19 cellular contexts compared by ENCODE assay signal in the genomic region with DNA sequence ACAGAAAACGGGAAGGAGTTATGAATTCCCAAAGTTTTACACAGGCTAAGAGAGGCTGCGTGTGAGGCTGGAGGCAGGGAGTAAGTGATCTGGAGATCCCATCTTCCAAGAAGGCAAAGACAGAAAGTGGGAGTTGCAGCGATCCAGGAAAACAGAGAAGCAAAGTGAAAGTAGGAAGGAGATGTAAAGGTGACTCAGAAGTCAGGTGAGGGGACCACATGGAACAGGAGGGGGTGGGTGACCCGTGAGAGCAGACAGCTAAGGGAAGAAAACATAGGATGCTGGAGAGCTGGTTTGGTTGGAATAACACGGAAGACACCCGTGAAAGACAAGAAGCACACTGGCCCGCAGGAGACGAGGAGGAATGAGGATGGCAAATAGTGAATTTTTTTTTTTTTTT. TPM values are rescaled to one million over a fixed set of nuclear protein-coding genes. Genes with fewer than 3 reads are reported as not detected.
A peak's percentile ranks its signal among the peaks of the same experiment; 100 is the strongest.
DNase-seq lines count a peak whose midpoint lies in the region; FAIRE-seq and TF ChIP-seq lines count a peak whose summit lies in the region.
"Had no signal": no experiment of that assay in that cellular context is flagged by ENCODE, and none has a peak within 500 bp of the region (broad histone marks: within the 10 kb centered on the region; RNA-seq: fewer than 3 reads in every experiment).

No MANE protein-coding gene starts in this region.

- no peak overlapping the region for H2AK5ac ChIP-seq in neuronal stem cell (ENCODE audit: low read depth, low read length)

- no peak for FAIRE-seq in astrocyte (lab: Jason Lieb, UNC)
- FAIRE-seq: GM12878, GM18507, HepG2, HTR-8/SVneo had no signal

- peaks cover 18% of the 10 kb centered on the region for H3K4me1 Mint-ChIP-seq in activated naive CD4-positive, alpha-beta T cell treated with anti-CD3 and anti-CD28 coated beads, Interleukin-2, amount 50 U/mL, for 24 hours
- H3K4me1 Mint-ChIP-seq in activated naive CD4-positive, alpha-beta T cell treated with anti-CD3 and anti-CD28 coated beads, Interleukin-2, amount 10 ng/mL, durations not matched to agents 7 days and 5 days: no peaks in the 10 kb centered on the region
- H3K4me1 Mint-ChIP-seq in astrocyte (ENCODE audit: low read depth, unreplicated experiment): peaks cover 4% of the 10 kb centered on the region

- no peaks in the 10 kb centered on the region for H3K27me3 Mint-ChIP-seq in activated naive CD4-positive, alpha-beta T cell treated with anti-CD3 and anti-CD28 coated beads, Interleukin-2, amount 50 U/mL, for 24 hours
- no peaks in the 10 kb centered on the region for H3K27me3 Mint-ChIP-seq in activated naive CD4-positive, alpha-beta T cell treated with anti-CD3 and anti-CD28 coated beads, Interleukin-2, amount 10 ng/mL, durations not matched to agents 7 days and 5 days
- H3K27me3 Mint-ChIP-seq in astrocyte (ENCODE audit: low read depth, unreplicated experiment): peaks cover 5% of the 10 kb centered on the region

- TF ChIP-seq CTCF in astrocyte (IDR thresholded peaks at IDR 0.05; ENCODE audit: insufficient read depth, low read depth, low read length): no peak

- H3K9me3 Mint-ChIP-seq in activated naive CD4-positive, alpha-beta T cell treated with anti-CD3 and anti-CD28 coated beads, Interleukin-2, amount 50 U/mL, for 24 hours: no peaks in the 10 kb centered on the region
- H3K9me3 Mint-ChIP-seq in activated naive CD4-positive, alpha-beta T cell treated with anti-CD3 and anti-CD28 coated beads, Interleukin-2, amount 10 ng/mL, durations not matched to agents 7 days and 5 days: no peaks in the 10 kb centered on the region
- peaks cover 1% of the 10 kb centered on the region for H3K9me3 Mint-ChIP-seq in astrocyte (ENCODE audit: unreplicated experiment)
- H3K9me3 Mint-ChIP-seq: HFFc6 had no signal

- peaks cover 6% of the 10 kb centered on the region for H3K36me3 ChIP-seq in astrocyte (ENCODE audit: insufficient read depth, low read length)
- peaks cover 6 to 49% of the 10 kb centered on the region in 2 donors for H3K36me3 ChIP-seq in neuronal stem cell (replicated peaks in 1 of 2; ENCODE audit: control insufficient read depth in 2 of 2, insufficient read depth in 2 of 2, low read length in 2 of 2)

- H3K4me3 Mint-ChIP-seq in activated naive CD4-positive, alpha-beta T cell treated with anti-CD3 and anti-CD28 coated beads, Interleukin-2, amount 50 U/mL, for 24 hours: no peak overlapping the region
- H3K4me3 Mint-ChIP-seq in activated naive CD4-positive, alpha-beta T cell treated with anti-CD3 and anti-CD28 coated beads, Interleukin-2, amount 10 ng/mL, durations not matched to agents 7 days and 5 days: no peak overlapping the region
- H3K4me3 Mint-ChIP-seq in astrocyte (ENCODE audit: unreplicated experiment): peak overlapping the region; percentile 43
- H3K4me3 Mint-ChIP-seq: HFFc6 had no signal

- H2BK5ac ChIP-seq in neuronal stem cell (ENCODE audit: low read length): peak overlapping the region; percentile 19

- H3K9ac ChIP-seq in astrocyte (ENCODE audit: low read length) (no peak overlapping the region), neuronal stem cell (ENCODE audit: low read depth, low read length, poor library complexity) (no peak overlapping the region)
- H3K9ac ChIP-seq: BLaER1 had no signal

- H3K27ac ChIP-seq in astrocyte (ENCODE audit: low read depth, low read length) (no peak overlapping the region), neuronal stem cell (replicated peaks; ENCODE audit: low read length) (no peak overlapping the region)
- H3K27ac ChIP-seq: BLaER1 had no signal

- H3K4me1 ChIP-seq in astrocyte (ENCODE audit: insufficient read depth, low read length): peaks cover 6% of the 10 kb centered on the region
- H3K4me1 ChIP-seq in neuronal stem cell (ENCODE audit: control insufficient read depth in 2 of 2, insufficient read depth in 1 of 2, low read depth in 1 of 2, low read length in 2 of 2): peaks cover 0 to 5% of the 10 kb centered on the region in 2 donors
- H3K4me1 ChIP-seq: HAP-1 had no signal

- H3K14ac ChIP-seq in neuronal stem cell (ENCODE audit: low read length): no peak overlapping the region

- H3K27me3 ChIP-seq in astrocyte (ENCODE audit: insufficient read depth, low read length) (no peaks in the 10 kb centered on the region), neuronal stem cell (ENCODE audit: control insufficient read depth in 3 of 3, insufficient read depth in 3 of 3, low read depth in 1 of 3, low read length in 3 of 3) (peaks cover 0 to 21% (median 0%) of the 10 kb centered on the region in 3 experiments)
- H3K27me3 ChIP-seq: BLaER1 had no signal

- no peak overlapping the region for H2BK12ac ChIP-seq in neuronal stem cell (ENCODE audit: low read length)

- no peak overlapping the region for H3K18ac ChIP-seq in neuronal stem cell (ENCODE audit: low read length)

- H3K4me3 ChIP-seq in astrocyte (ENCODE audit: insufficient read depth, low read depth, low read length) (no peak overlapping the region), neuronal stem cell (ENCODE audit: low read length in 2 of 2) (no peak overlapping the region)
- H3K4me3 ChIP-seq: BLaER1, GM12878, HAP-1 had no signal

- H4K8ac ChIP-seq in neuronal stem cell (ENCODE audit: low read depth, low read length): no peak overlapping the region

- no peak overlapping the region for H3K4ac ChIP-seq in neuronal stem cell (ENCODE audit: low read length)

- no peaks in the 10 kb centered on the region for H3K79me2 ChIP-seq in astrocyte (ENCODE audit: insufficient read depth, low read length)

- whole genome bisulfite sequencing in neuronal stem cell (ENCODE audit: extremely low coverage in 2 of 2, insufficient read length in 2 of 2, insufficient replicate concordance in 1 of 2), 2 donors: no CpG with 5 or more reads among the region's 8 CpGs

- peak overlapping the region; percentile 84 for H3K27ac Mint-ChIP-seq in activated naive CD4-positive, alpha-beta T cell treated with anti-CD3 and anti-CD28 coated beads, Interleukin-2, amount 50 U/mL, for 24 hours
- no peak overlapping the region for H3K27ac Mint-ChIP-seq in activated naive CD4-positive, alpha-beta T cell treated with anti-CD3 and anti-CD28 coated beads, Interleukin-2, amount 10 ng/mL, durations not matched to agents 7 days and 5 days
- H3K27ac Mint-ChIP-seq in astrocyte (ENCODE audit: unreplicated experiment): no peak overlapping the region
- H3K27ac Mint-ChIP-seq: HFFc6 had no signal

- peaks cover 18% of the 10 kb centered on the region for H3K36me3 Mint-ChIP-seq in activated naive CD4-positive, alpha-beta T cell treated with anti-CD3 and anti-CD28 coated beads, Interleukin-2, amount 50 U/mL, for 24 hours
- H3K36me3 Mint-ChIP-seq in activated naive CD4-positive, alpha-beta T cell treated with anti-CD3 and anti-CD28 coated beads, Interleukin-2, amount 10 ng/mL, durations not matched to agents 7 days and 5 days: peaks cover 37% of the 10 kb centered on the region
- peaks cover 32% of the 10 kb centered on the region for H3K36me3 Mint-ChIP-seq in astrocyte (ENCODE audit: low read depth, unreplicated experiment)

- DNase-seq in activated naive CD4-positive, alpha-beta T cell treated with anti-CD3 and anti-CD28 coated beads, Interleukin-2, amount 10 ng/mL, durations not matched to agents 7 days and 5 days: no peak
- DNase-seq in astrocyte (ENCODE audit: low read depth): no peak
- DNase-seq in neuronal stem cell (ENCODE audit: low spot score): no peak
- DNase-seq in HT-29 (ENCODE audit: low spot score): no peak
- DNase-seq in stimulated activated CD4-positive, alpha-beta T cell treated with anti-CD3 and anti-CD28 coated beads, Interleukin-15, amount 100 ng/mL, for 24 hours: no peak
- DNase-seq in NK-92 (lab: John Stamatoyannopoulos, UW; ENCODE audit: unreplicated experiment): no peak
- DNase-seq: 8988T, AML-193, DMS79, GOT3, HFFc6 had no signal

- H2BK120ac ChIP-seq in neuronal stem cell (ENCODE audit: low read depth, low read length): no peak overlapping the region

- H3K23ac ChIP-seq in neuronal stem cell (ENCODE audit: low read depth, low read length, poor library complexity): peak overlapping the region; percentile 96

- no peak overlapping the region for H2AFZ ChIP-seq in astrocyte (ENCODE audit: low read depth, low read length)
- H2AFZ ChIP-seq in neuronal stem cell (ENCODE audit: low read length): no peak overlapping the region

- CTCF ChIA-PET in activated naive CD4-positive, alpha-beta T cell treated with anti-CD3 and anti-CD28 coated beads, Interleukin-2, amount 10 ng/mL, durations not matched to agents 7 days and 5 days (lab: Charles Lee): no interaction called here

- H3K79me1 ChIP-seq in neuronal stem cell (ENCODE audit: low read depth, low read length): no peaks in the 10 kb centered on the region

- H3K4me2 ChIP-seq in astrocyte (ENCODE audit: low read length) (no peak overlapping the region), neuronal stem cell (ENCODE audit: insufficient read depth, low read length, poor library complexity, severe bottlenecking) (no peak overlapping the region)
- H3K4me2 ChIP-seq: BLaER1 had no signal

- H4K91ac ChIP-seq in neuronal stem cell (ENCODE audit: low read depth, low read length, poor library complexity): no peak overlapping the region

- H2BK15ac ChIP-seq in neuronal stem cell (ENCODE audit: low read length): peak overlapping the region; percentile 83

- H4K20me1 ChIP-seq in astrocyte (ENCODE audit: insufficient read depth, low read length): peaks cover 40% of the 10 kb centered on the region

- no peaks in the 10 kb centered on the region for H3K9me3 ChIP-seq in astrocyte (ENCODE audit: insufficient read depth, low read depth, low read length)
- peaks cover 0 to 2% of the 10 kb centered on the region in 2 donors for H3K9me3 ChIP-seq in neuronal stem cell (replicated peaks in 1 of 2; ENCODE audit: control insufficient read depth in 2 of 2, insufficient read depth in 1 of 2, low read depth in 1 of 2, low read length in 2 of 2)
- H3K9me3 ChIP-seq: BLaER1, HAP-1 had no signal

RNA-seq across cellular contexts. Expression of gene ALOX12, which starts 1.3 kb away (rescaled TPM):
- total RNA-seq in astrocyte: not detected in 2 replicates
- polyA plus RNA-seq in neuronal stem cell (2013, experiment 1 of 2): 0.32 TPM
- 0.25 TPM for polyA plus RNA-seq in neuronal stem cell (2013, experiment 2 of 2)
- not detected in 2 replicates for total RNA-seq in HT-29 (2014; rRNA removed; shearing (Covaris generic))
- total RNA-seq: G401, GM12878, HepG2, HFFc6 had no signal
- polyA plus RNA-seq: HepG2 had no signal

RNA-seq across cellular contexts. Expression of gene RNASEK, which starts 15.3 kb away (rescaled TPM):
- total RNA-seq in astrocyte: 245 and 259 TPM in 2 replicates
- 400 TPM for polyA plus RNA-seq in neuronal stem cell (2013, experiment 1 of 2)
- 390 TPM for polyA plus RNA-seq in neuronal stem cell (2013, experiment 2 of 2)
- total RNA-seq in HT-29 (2014; rRNA removed; shearing (Covaris generic)): 111 and 114 TPM in 2 replicates

RNA-seq across cellular contexts. Expression of gene BCL6B, which starts 25.7 kb away (rescaled TPM):
- total RNA-seq in astrocyte: not detected in 2 replicates
- polyA plus RNA-seq in neuronal stem cell (2013, experiment 1 of 2): 3.1 TPM
- polyA plus RNA-seq in neuronal stem cell (2013, experiment 2 of 2): 2.8 TPM
- not detected in 2 replicates for total RNA-seq in HT-29 (2014; rRNA removed; shearing (Covaris generic))
- total RNA-seq: G401, HepG2, HFFc6 had no signal
- polyA plus RNA-seq: HepG2 had no signal

RNA-seq across cellular contexts. Expression of gene SLC16A13, which starts 38.6 kb away (rescaled TPM):
- total RNA-seq in astrocyte: 6.6 and 6.7 TPM in 2 replicates
- polyA plus RNA-seq in neuronal stem cell (2013, experiment 1 of 2): 3.0 TPM
- polyA plus RNA-seq in neuronal stem cell (2013, experiment 2 of 2): 3.4 TPM
- 0.16 and 0.28 TPM in 2 replicates for total RNA-seq in HT-29 (2014; rRNA removed; shearing (Covaris generic))

RNA-seq across cellular contexts. Expression of gene SLC16A11, which starts 46.7 kb away (rescaled TPM):
- not detected in 2 replicates for total RNA-seq in astrocyte
- polyA plus RNA-seq in neuronal stem cell (2013, experiment 1 of 2): 0.04 TPM
- 0.03 TPM for polyA plus RNA-seq in neuronal stem cell (2013, experiment 2 of 2)
- total RNA-seq in HT-29 (2014; rRNA removed; shearing (Covaris generic)): not detected in 2 replicates
- total RNA-seq: G401, HepG2, HFFc6 had no signal
- polyA plus RNA-seq: HepG2 had no signal
